In genomic region chr12:116646901-116647300, GRCh38 we compare ENCODE assay signal across 8 cellular contexts.
"Had no signal": no experiment of that assay in that cellular context is flagged by ENCODE, and none has a peak within 500 bp of the region (broad histone marks: within the 10 kb centered on the region; RNA-seq: fewer than 3 reads in every experiment).

No MANE protein-coding gene starts in this region.

- ATAC-seq: K562 had no signal

- H3K4me2 ChIP-seq: KMS-11 had no signal

- H3K27ac ChIP-seq: HL-60, KMS-11 had no signal

- FAIRE-seq: HTR-8/SVneo, K562 had no signal

- DNase-seq: IMR-90, KBM-7, KG1 had no signal

- H3K9ac ChIP-seq: KMS-11 had no signal

- H3K4me1 Mint-ChIP-seq: IgD-negative memory B cell had no signal

- H3K4me3 ChIP-seq: K562 had no signal

- H3K27ac Mint-ChIP-seq: IgD-negative memory B cell had no signal

- H3K4me3 Mint-ChIP-seq: IgD-negative memory B cell had no signal
